Comparison of ENCODE assay signal across 1 cellular context in the genomic region with DNA sequence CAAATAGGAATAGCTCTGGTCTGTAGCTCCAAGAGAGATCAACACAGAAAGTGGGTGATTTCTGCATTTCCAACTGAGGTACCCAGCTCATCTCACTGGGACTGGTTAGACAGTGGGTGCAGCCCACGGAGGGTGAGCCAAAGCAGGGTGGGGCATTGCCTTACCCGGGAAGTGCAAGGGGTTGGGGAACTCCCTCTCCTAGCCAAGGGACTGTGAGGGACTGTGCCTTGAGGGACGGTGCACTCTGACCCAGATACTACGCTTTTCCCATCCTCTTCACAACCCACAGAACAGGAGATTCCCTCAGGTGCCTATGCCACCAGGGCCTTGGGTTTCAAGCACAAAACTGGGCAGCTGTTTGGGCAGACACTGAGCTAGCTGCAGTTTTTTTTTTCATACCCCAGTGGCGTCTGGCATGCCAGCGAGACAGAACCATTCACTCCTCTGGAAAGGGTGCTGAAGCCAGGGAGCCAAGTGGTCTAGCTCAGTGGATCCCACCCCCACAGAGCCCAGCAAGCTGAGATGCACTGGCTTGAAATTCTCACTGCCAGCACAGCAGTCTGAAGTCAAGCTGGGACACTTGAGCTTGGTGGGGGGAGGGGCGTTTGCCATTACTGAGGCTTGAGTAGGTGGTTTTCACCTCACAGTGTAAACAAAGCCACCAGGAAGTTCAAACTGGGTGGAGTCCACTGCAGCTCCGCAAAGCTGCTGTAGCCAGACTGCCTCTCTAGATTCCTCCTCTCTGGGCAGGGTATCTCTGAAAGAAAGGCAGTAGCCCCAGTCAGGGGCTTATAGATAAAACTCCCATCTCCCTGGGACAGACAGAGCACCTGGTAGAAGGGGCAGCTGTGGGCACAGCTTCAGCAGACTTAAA.
TF ChIP-seq lines count a peak whose summit lies in the region.

No MANE protein-coding gene starts in this region.

TF ChIP-seq in K562, 482 proteins besides CTCF, POLR2A, EP300 and RAD21 (continues in another document):
- TF ChIP-seq ZKSCAN1 (IDR thresholded peaks at IDR 0.05; ENCODE audit: low read depth, low read length) (0 out of 2 replicates have a peak, but pooled peaks have one; percentile 37), L3MBTL2 (IDR thresholded peaks at IDR 0.05) (peak; percentile 60; the same call in 1 of the 2 replicates), CBFA2T2 (conservative IDR thresholded peaks at IDR 0.05) (peak; percentile 88), GATAD2A (IDR thresholded peaks at IDR 0.05) (peak; percentile 79; the same call in 1 of the 2 replicates), RBFOX2 (IDR thresholded peaks at IDR 0.05; ENCODE audit: low read depth, low read length) (peak; percentile 47), ETV1 (tag; conservative IDR thresholded peaks at IDR 0.05; ENCODE audit: low read depth) (0 out of 2 replicates have a peak, but pooled peaks have one; percentile 36), SMARCA4 (IDR thresholded peaks at IDR 0.05) (peak; percentile 55), KLF16 (IDR thresholded peaks at IDR 0.05) (peak; percentile 27; the same call in 1 of the 2 replicates), MTA3 (IDR thresholded peaks at IDR 0.05; ENCODE audit: borderline replicate concordance) (0 out of 2 replicates have a peak, but pooled peaks have one; percentile 36), ZKSCAN8 (CRISPR knock-in tag; IDR thresholded peaks at IDR 0.05) (0 out of 2 replicates have a peak, but pooled peaks have one; percentile 30), FOXA3 (CRISPR knock-in tag; conservative IDR thresholded peaks at IDR 0.05 in 1 of 2, IDR thresholded peaks at IDR 0.05 in 1 of 2) (peak; percentile 96 to 99), MYC (IDR thresholded peaks at IDR 0.05; ENCODE audit: low read depth, low read length) (0 out of 2 replicates have a peak, but pooled peaks have one; percentile 15), MYC (CRISPR knock-in tag; IDR thresholded peaks at IDR 0.05; ENCODE audit: borderline replicate concordance, low read depth) (0 out of 2 replicates have a peak, but pooled peaks have one; percentile 27), POLR2G (IDR thresholded peaks at IDR 0.05; ENCODE audit: low read depth, low read length) (0 out of 2 replicates have a peak, but pooled peaks have one; percentile 16), EP400 (IDR thresholded peaks at IDR 0.05) (peak; percentile 64), YY1 (IDR thresholded peaks at IDR 0.05; ENCODE audit: borderline replicate concordance in 1 of 3, control insufficient read depth in 1 of 3, extremely low read depth in 1 of 3, insufficient read depth in 3 of 3, insufficient read length in 1 of 3, insufficient replicate concordance in 2 of 3, low read depth in 1 of 3, low read length in 2 of 3) (peak in 2 of 3 experiments; percentile 22 to 47), CSDE1 (IDR thresholded peaks at IDR 0.05) (0 out of 4 replicates have a peak, but pooled peaks of 1 of the 2 experiments have one; percentile 13), HDAC2 (IDR thresholded peaks at IDR 0.05) (peak; percentile 36; the same call in 1 of the 2 replicates), TRIM24 (IDR thresholded peaks at IDR 0.05) (peak; percentile 71 to 76; a peak in 3 of 4 replicates), LEF1 (IDR thresholded peaks at IDR 0.05) (peak; percentile 98), PML (IDR thresholded peaks at IDR 0.05; ENCODE audit: low read length) (0 out of 2 replicates have a peak, but pooled peaks have one; percentile 27), TCF3 (CRISPR knock-in tag; IDR thresholded peaks at IDR 0.05) (peak; percentile 72), DPF2 (IDR thresholded peaks at IDR 0.05) (peak; percentile 50; the same call in 1 of the 2 replicates), ETV5 (CRISPR knock-in tag; IDR thresholded peaks at IDR 0.05; ENCODE audit: low read depth) (peak; percentile 20; the same call in 1 of the 2 replicates), CTBP1 (IDR thresholded peaks at IDR 0.05; ENCODE audit: borderline replicate concordance) (peak; percentile 70; the same call in 1 of the 2 replicates), POLR2H (tag; IDR thresholded peaks at IDR 0.05; ENCODE audit: low read depth) (peak; percentile 31; the same call in 1 of the 2 replicates), NFRKB (IDR thresholded peaks at IDR 0.05; ENCODE audit: low read depth) (peak; percentile 83; the same call in 1 of the 2 replicates), GATAD2B (IDR thresholded peaks at IDR 0.05; ENCODE audit: borderline replicate concordance) (peak; percentile 9; the same call in 1 of the 2 replicates), POLR2AphosphoS5 (IDR thresholded peaks at IDR 0.05; ENCODE audit: control insufficient read depth, insufficient read depth, low read depth, low read length) (peak; percentile 40; the same call in 1 of the 2 replicates)
- TF ChIP-seq, protein P1, sequence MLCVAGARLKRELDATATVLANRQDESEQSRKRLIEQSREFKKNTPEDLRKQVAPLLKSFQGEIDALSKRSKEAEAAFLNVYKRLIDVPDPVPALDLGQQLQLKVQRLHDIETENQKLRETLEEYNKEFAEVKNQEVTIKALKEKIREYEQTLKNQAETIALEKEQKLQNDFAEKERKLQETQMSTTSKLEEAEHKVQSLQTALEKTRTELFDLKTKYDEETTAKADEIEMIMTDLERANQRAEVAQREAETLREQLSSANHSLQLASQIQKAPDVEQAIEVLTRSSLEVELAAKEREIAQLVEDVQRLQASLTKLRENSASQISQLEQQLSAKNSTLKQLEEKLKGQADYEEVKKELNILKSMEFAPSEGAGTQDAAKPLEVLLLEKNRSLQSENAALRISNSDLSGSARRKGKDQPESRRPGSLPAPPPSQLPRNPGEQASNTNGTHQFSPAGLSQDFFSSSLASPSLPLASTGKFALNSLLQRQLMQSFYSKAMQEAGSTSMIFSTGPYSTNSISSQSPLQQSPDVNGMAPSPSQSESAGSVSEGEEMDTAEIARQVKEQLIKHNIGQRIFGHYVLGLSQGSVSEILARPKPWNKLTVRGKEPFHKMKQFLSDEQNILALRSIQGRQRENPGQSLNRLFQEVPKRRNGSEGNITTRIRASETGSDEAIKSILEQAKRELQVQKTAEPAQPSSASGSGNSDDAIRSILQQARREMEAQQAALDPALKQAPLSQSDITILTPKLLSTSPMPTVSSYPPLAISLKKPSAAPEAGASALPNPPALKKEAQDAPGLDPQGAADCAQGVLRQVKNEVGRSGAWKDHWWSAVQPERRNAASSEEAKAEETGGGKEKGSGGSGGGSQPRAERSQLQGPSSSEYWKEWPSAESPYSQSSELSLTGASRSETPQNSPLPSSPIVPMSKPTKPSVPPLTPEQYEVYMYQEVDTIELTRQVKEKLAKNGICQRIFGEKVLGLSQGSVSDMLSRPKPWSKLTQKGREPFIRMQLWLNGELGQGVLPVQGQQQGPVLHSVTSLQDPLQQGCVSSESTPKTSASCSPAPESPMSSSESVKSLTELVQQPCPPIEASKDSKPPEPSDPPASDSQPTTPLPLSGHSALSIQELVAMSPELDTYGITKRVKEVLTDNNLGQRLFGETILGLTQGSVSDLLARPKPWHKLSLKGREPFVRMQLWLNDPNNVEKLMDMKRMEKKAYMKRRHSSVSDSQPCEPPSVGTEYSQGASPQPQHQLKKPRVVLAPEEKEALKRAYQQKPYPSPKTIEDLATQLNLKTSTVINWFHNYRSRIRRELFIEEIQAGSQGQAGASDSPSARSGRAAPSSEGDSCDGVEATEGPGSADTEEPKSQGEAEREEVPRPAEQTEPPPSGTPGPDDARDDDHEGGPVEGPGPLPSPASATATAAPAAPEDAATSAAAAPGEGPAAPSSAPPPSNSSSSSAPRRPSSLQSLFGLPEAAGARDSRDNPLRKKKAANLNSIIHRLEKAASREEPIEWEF (CRISPR knock-in tag; IDR thresholded peaks at IDR 0.05), result 0 out of 2 replicates have a peak, but pooled peaks have one; percentile 24
- TF ChIP-seq, protein P2, sequence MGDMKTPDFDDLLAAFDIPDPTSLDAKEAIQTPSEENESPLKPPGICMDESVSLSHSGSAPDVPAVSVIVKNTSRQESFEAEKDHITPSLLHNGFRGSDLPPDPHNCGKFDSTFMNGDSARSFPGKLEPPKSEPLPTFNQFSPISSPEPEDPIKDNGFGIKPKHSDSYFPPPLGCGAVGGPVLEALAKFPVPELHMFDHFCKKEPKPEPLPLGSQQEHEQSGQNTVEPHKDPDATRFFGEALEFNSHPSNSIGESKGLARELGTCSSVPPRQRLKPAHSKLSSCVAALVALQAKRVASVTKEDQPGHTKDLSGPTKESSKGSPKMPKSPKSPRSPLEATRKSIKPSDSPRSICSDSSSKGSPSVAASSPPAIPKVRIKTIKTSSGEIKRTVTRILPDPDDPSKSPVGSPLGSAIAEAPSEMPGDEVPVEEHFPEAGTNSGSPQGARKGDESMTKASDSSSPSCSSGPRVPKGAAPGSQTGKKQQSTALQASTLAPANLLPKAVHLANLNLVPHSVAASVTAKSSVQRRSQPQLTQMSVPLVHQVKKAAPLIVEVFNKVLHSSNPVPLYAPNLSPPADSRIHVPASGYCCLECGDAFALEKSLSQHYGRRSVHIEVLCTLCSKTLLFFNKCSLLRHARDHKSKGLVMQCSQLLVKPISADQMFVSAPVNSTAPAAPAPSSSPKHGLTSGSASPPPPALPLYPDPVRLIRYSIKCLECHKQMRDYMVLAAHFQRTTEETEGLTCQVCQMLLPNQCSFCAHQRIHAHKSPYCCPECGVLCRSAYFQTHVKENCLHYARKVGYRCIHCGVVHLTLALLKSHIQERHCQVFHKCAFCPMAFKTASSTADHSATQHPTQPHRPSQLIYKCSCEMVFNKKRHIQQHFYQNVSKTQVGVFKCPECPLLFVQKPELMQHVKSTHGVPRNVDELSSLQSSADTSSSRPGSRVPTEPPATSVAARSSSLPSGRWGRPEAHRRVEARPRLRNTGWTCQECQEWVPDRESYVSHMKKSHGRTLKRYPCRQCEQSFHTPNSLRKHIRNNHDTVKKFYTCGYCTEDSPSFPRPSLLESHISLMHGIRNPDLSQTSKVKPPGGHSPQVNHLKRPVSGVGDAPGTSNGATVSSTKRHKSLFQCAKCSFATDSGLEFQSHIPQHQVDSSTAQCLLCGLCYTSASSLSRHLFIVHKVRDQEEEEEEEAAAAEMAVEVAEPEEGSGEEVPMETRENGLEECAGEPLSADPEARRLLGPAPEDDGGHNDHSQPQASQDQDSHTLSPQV (IDR thresholded peaks at IDR 0.05), result peak; percentile 77
- TF ChIP-seq, protein P3, sequence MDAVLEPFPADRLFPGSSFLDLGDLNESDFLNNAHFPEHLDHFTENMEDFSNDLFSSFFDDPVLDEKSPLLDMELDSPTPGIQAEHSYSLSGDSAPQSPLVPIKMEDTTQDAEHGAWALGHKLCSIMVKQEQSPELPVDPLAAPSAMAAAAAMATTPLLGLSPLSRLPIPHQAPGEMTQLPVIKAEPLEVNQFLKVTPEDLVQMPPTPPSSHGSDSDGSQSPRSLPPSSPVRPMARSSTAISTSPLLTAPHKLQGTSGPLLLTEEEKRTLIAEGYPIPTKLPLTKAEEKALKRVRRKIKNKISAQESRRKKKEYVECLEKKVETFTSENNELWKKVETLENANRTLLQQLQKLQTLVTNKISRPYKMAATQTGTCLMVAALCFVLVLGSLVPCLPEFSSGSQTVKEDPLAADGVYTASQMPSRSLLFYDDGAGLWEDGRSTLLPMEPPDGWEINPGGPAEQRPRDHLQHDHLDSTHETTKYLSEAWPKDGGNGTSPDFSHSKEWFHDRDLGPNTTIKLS (IDR thresholded peaks at IDR 0.05; ENCODE audit: borderline replicate concordance, low read depth), result peak; percentile 87
